In genomic region chr19:1825909-1826556, GRCh38 we compare ENCODE assay signal across 1 cellular context.
TF ChIP-seq lines count a peak whose summit lies in the region.

No MANE protein-coding gene starts in this region.

TF ChIP-seq in K562, 482 proteins besides CTCF, POLR2A, EP300 and RAD21 (continued from another document and continues in another):
- TF ChIP-seq, protein P1, sequence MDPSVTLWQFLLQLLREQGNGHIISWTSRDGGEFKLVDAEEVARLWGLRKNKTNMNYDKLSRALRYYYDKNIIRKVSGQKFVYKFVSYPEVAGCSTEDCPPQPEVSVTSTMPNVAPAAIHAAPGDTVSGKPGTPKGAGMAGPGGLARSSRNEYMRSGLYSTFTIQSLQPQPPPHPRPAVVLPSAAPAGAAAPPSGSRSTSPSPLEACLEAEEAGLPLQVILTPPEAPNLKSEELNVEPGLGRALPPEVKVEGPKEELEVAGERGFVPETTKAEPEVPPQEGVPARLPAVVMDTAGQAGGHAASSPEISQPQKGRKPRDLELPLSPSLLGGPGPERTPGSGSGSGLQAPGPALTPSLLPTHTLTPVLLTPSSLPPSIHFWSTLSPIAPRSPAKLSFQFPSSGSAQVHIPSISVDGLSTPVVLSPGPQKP (CRISPR knock-in tag; IDR thresholded peaks at IDR 0.05) = no peak
- no peak for TF ChIP-seq RFX7 (CRISPR knock-in tag; IDR thresholded peaks at IDR 0.05)
- TF ChIP-seq ESRRA (IDR thresholded peaks at IDR 0.05; ENCODE audit: borderline replicate concordance, low read depth) = no peak
- no peak for TF ChIP-seq SP2 (IDR thresholded peaks at IDR 0.05; ENCODE audit: extremely low read depth, low read depth, low read length, poor library complexity, severe bottlenecking)
- TF ChIP-seq, protein P2, sequence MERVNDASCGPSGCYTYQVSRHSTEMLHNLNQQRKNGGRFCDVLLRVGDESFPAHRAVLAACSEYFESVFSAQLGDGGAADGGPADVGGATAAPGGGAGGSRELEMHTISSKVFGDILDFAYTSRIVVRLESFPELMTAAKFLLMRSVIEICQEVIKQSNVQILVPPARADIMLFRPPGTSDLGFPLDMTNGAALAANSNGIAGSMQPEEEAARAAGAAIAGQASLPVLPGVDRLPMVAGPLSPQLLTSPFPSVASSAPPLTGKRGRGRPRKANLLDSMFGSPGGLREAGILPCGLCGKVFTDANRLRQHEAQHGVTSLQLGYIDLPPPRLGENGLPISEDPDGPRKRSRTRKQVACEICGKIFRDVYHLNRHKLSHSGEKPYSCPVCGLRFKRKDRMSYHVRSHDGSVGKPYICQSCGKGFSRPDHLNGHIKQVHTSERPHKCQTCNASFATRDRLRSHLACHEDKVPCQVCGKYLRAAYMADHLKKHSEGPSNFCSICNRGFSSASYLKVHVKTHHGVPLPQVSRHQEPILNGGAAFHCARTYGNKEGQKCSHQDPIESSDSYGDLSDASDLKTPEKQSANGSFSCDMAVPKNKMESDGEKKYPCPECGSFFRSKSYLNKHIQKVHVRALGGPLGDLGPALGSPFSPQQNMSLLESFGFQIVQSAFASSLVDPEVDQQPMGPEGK (CRISPR knock-in tag; IDR thresholded peaks at IDR 0.05; ENCODE audit: borderline replicate concordance) = no peak
- no peak for TF ChIP-seq THRAP3 (IDR thresholded peaks at IDR 0.05; ENCODE audit: borderline replicate concordance)
- peak; percentile 43; the same call in 1 of the 2 replicates for TF ChIP-seq KAT7 (CRISPR knock-in tag; IDR thresholded peaks at IDR 0.05; ENCODE audit: borderline replicate concordance)
- no peak for TF ChIP-seq RBM25 (IDR thresholded peaks at IDR 0.05; ENCODE audit: low read depth, low read length, severe bottlenecking)
- TF ChIP-seq IRF2 (CRISPR knock-in tag; IDR thresholded peaks at IDR 0.05) = no peak
- no peak for TF ChIP-seq MAFK (IDR thresholded peaks at IDR 0.05; ENCODE audit: low read length)
- no peak for TF ChIP-seq SRSF7 (optimal IDR thresholded peaks at IDR 0.05; ENCODE audit: low read depth, low read length)
- no peak for TF ChIP-seq BDP1 (IDR thresholded peaks at IDR 0.05; ENCODE audit: insufficient read depth, insufficient read length)
- no peak for TF ChIP-seq ERF (CRISPR knock-in tag; IDR thresholded peaks at IDR 0.05)
- 0 out of 2 replicates have a peak, but pooled peaks have one; percentile 28 for TF ChIP-seq ARID1B (IDR thresholded peaks at IDR 0.05)
- no peak for TF ChIP-seq BRF1 (IDR thresholded peaks at IDR 0.05; ENCODE audit: borderline replicate concordance, extremely low read depth, insufficient read length)
- TF ChIP-seq TEAD4 (IDR thresholded peaks at IDR 0.05; ENCODE audit: low read length) = no peak
- TF ChIP-seq TEAD4 (CRISPR knock-in tag; IDR thresholded peaks at IDR 0.05; ENCODE audit: borderline replicate concordance) = no peak
- TF ChIP-seq TCFL5 (CRISPR knock-in tag; conservative IDR thresholded peaks at IDR 0.05) = no peak
- no peak for TF ChIP-seq SOX6 (IDR thresholded peaks at IDR 0.05)
- TF ChIP-seq USF1 (CRISPR knock-in tag; IDR thresholded peaks at IDR 0.05) = no peak
- no peak for TF ChIP-seq GABPA (tag; conservative IDR thresholded peaks at IDR 0.05; ENCODE audit: low read depth)
- no peak for TF ChIP-seq RBBP5 (IDR thresholded peaks at IDR 0.05; ENCODE audit: borderline replicate concordance, insufficient read depth, low read length, poor library complexity, severe bottlenecking)
- no peak for TF ChIP-seq ZNF140 (CRISPR knock-in tag; IDR thresholded peaks at IDR 0.05)
- TF ChIP-seq ETS1 (conservative IDR thresholded peaks at IDR 0.05; ENCODE audit: control insufficient read depth, low read depth, low read length) = no peak
- no peak for TF ChIP-seq FOXM1 (IDR thresholded peaks at IDR 0.05; ENCODE audit: low read depth)
- TF ChIP-seq FOXM1 (CRISPR knock-in tag; IDR thresholded peaks at IDR 0.05; ENCODE audit: low read depth) = no peak
- TF ChIP-seq ZNF311 (CRISPR knock-in tag; IDR thresholded peaks at IDR 0.05) = no peak
- TF ChIP-seq RNF2 (IDR thresholded peaks at IDR 0.05) = no peak
- no peak for TF ChIP-seq ATF6 (CRISPR knock-in tag; IDR thresholded peaks at IDR 0.05)
- no peak for TF ChIP-seq CTBP1 (IDR thresholded peaks at IDR 0.05; ENCODE audit: borderline replicate concordance)
- no peak for TF ChIP-seq SMARCC2 (IDR thresholded peaks at IDR 0.05; ENCODE audit: low read depth)
- peak; percentile 57; the same call in 1 of the 2 replicates for TF ChIP-seq SMARCA4 (IDR thresholded peaks at IDR 0.05)
- TF ChIP-seq MXI1 (IDR thresholded peaks at IDR 0.05; ENCODE audit: low read depth, low read length) = 0 out of 2 replicates have a peak, but pooled peaks have one; percentile 24
- TF ChIP-seq ZNF274 (IDR thresholded peaks at IDR 0.05; ENCODE audit: borderline replicate concordance, low read depth, low read length) = no peak
- 0 out of 4 replicates have a peak, but pooled peaks of 1 of the 2 experiments have one; percentile 7 for TF ChIP-seq TEAD1 (CRISPR knock-in tag; IDR thresholded peaks at IDR 0.05)
- no peak for TF ChIP-seq SIN3B (IDR thresholded peaks at IDR 0.05; ENCODE audit: low read depth)
- no peak for TF ChIP-seq ZNF165 (CRISPR knock-in tag; IDR thresholded peaks at IDR 0.05; ENCODE audit: borderline replicate concordance)
- TF ChIP-seq HNRNPH1 (optimal IDR thresholded peaks at IDR 0.05; ENCODE audit: low read depth, low read length) = no peak
- TF ChIP-seq, protein P3, sequence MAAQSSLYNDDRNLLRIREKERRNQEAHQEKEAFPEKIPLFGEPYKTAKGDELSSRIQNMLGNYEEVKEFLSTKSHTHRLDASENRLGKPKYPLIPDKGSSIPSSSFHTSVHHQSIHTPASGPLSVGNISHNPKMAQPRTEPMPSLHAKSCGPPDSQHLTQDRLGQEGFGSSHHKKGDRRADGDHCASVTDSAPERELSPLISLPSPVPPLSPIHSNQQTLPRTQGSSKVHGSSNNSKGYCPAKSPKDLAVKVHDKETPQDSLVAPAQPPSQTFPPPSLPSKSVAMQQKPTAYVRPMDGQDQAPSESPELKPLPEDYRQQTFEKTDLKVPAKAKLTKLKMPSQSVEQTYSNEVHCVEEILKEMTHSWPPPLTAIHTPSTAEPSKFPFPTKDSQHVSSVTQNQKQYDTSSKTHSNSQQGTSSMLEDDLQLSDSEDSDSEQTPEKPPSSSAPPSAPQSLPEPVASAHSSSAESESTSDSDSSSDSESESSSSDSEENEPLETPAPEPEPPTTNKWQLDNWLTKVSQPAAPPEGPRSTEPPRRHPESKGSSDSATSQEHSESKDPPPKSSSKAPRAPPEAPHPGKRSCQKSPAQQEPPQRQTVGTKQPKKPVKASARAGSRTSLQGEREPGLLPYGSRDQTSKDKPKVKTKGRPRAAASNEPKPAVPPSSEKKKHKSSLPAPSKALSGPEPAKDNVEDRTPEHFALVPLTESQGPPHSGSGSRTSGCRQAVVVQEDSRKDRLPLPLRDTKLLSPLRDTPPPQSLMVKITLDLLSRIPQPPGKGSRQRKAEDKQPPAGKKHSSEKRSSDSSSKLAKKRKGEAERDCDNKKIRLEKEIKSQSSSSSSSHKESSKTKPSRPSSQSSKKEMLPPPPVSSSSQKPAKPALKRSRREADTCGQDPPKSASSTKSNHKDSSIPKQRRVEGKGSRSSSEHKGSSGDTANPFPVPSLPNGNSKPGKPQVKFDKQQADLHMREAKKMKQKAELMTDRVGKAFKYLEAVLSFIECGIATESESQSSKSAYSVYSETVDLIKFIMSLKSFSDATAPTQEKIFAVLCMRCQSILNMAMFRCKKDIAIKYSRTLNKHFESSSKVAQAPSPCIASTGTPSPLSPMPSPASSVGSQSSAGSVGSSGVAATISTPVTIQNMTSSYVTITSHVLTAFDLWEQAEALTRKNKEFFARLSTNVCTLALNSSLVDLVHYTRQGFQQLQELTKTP (IDR thresholded peaks at IDR 0.05; ENCODE audit: low read depth in 1 of 2, partially characterized antibody in 2 of 2) = no peak
- TF ChIP-seq, protein P4, sequence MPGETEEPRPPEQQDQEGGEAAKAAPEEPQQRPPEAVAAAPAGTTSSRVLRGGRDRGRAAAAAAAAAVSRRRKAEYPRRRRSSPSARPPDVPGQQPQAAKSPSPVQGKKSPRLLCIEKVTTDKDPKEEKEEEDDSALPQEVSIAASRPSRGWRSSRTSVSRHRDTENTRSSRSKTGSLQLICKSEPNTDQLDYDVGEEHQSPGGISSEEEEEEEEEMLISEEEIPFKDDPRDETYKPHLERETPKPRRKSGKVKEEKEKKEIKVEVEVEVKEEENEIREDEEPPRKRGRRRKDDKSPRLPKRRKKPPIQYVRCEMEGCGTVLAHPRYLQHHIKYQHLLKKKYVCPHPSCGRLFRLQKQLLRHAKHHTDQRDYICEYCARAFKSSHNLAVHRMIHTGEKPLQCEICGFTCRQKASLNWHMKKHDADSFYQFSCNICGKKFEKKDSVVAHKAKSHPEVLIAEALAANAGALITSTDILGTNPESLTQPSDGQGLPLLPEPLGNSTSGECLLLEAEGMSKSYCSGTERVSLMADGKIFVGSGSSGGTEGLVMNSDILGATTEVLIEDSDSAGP (CRISPR knock-in tag; IDR thresholded peaks at IDR 0.05) = no peak
- TF ChIP-seq TAF1 (IDR thresholded peaks at IDR 0.05; ENCODE audit: control insufficient read depth, extremely low read depth, insufficient read depth, low read length, severe bottlenecking) = no peak
- no peak for TF ChIP-seq HDAC8 (tag; IDR thresholded peaks at IDR 0.05)
- TF ChIP-seq BRCA1 (IDR thresholded peaks at IDR 0.05) = no peak
- no peak for TF ChIP-seq BRCA1 (CRISPR knock-in tag; IDR thresholded peaks at IDR 0.05)
- TF ChIP-seq GTF2A2 (tag; IDR thresholded peaks at IDR 0.05) = no peak
- TF ChIP-seq, protein P5, sequence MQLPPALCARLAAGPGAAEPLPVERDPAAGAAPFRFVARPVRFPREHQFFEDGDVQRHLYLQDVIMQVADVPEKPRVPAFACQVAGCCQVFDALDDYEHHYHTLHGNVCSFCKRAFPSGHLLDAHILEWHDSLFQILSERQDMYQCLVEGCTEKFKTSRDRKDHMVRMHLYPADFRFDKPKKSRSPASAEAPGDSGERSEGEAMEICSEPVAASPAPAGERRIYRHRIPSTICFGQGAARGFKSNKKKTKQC (CRISPR knock-in tag; IDR thresholded peaks at IDR 0.05) = no peak
- TF ChIP-seq ZNF197 (CRISPR knock-in tag; IDR thresholded peaks at IDR 0.05; ENCODE audit: low read depth) = no peak
- TF ChIP-seq MEF2A (IDR thresholded peaks at IDR 0.05; ENCODE audit: control insufficient read depth, low read depth, low read length) = no peak
- TF ChIP-seq STAT5B (CRISPR knock-in tag; IDR thresholded peaks at IDR 0.05) = no peak
- 0 out of 2 replicates have a peak, but pooled peaks have one; percentile 29 for TF ChIP-seq CBFB (CRISPR knock-in tag; IDR thresholded peaks at IDR 0.05)
- TF ChIP-seq, protein P6, sequence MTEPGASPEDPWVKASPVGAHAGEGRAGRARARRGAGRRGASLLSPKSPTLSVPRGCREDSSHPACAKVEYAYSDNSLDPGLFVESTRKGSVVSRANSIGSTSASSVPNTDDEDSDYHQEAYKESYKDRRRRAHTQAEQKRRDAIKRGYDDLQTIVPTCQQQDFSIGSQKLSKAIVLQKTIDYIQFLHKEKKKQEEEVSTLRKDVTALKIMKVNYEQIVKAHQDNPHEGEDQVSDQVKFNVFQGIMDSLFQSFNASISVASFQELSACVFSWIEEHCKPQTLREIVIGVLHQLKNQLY (CRISPR knock-in tag; conservative IDR thresholded peaks at IDR 0.05) = no peak
- TF ChIP-seq ZNF589 (CRISPR knock-in tag; IDR thresholded peaks at IDR 0.05; ENCODE audit: low read depth) = no peak
- peak; percentile 64 for TF ChIP-seq MTA1 (IDR thresholded peaks at IDR 0.05; ENCODE audit: borderline replicate concordance)
- no peak for TF ChIP-seq ZNF184 (CRISPR knock-in tag; IDR thresholded peaks at IDR 0.05)
- peak; percentile 92 for TF ChIP-seq BRD9 (IDR thresholded peaks at IDR 0.05; ENCODE audit: low read depth, partially characterized antibody)
- TF ChIP-seq NFRKB (IDR thresholded peaks at IDR 0.05; ENCODE audit: low read depth) = 0 out of 2 replicates have a peak, but pooled peaks have one; percentile 46
- TF ChIP-seq PHF8 (IDR thresholded peaks at IDR 0.05; ENCODE audit: borderline replicate concordance, low read length) = no peak
- TF ChIP-seq BRF2 (IDR thresholded peaks at IDR 0.05; ENCODE audit: borderline replicate concordance, insufficient read depth, insufficient read length) = no peak
- TF ChIP-seq ZNF146 (CRISPR knock-in tag; IDR thresholded peaks at IDR 0.05; ENCODE audit: unreplicated experiment) = no peak
- TF ChIP-seq NCOA4 (IDR thresholded peaks at IDR 0.05; ENCODE audit: partially characterized antibody) = no peak
- TF ChIP-seq NCOR1 (IDR thresholded peaks at IDR 0.05) = peak; percentile 31; the same call in 1 of the 2 replicates
- peak; percentile 71 for TF ChIP-seq DACH1 (IDR thresholded peaks at IDR 0.05; ENCODE audit: partially characterized antibody)
